Comparison of ENCODE assay signal across 9 cellular contexts in the genomic region with DNA sequence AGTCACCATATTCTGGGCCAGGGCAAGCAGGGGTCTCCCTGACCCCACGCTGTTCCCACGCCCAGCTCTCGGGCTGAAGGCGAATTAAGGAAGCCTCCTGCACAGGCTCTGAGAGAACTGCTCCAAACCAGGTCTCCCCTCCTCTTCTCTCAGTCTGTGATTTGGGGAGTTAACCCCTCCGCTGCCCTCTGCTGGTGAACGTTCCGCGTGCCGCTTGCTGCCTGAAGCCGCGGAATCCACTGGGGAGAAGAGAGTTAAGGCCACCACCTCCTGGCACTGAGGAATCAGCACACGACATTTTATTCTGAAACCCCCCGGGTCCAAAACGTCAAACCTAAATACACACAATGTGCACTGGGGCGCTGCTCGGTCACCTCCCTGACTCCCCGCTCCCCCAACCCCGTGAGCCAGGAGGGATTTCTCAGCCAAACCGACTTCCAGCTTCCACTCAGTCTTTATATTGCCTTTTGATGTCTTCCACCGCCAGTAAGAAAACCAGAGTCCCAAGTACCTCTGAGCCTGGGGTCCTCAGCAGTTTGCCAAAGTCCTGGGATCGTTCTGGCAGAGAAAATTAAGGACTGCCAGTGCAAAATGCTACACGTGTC. TPM values are rescaled to one million over a fixed set of nuclear protein-coding genes. Genes with fewer than 3 reads are reported as not detected.
A peak's percentile ranks its signal among the peaks of the same experiment; 100 is the strongest.
DNase-seq lines count a peak whose midpoint lies in the region; TF ChIP-seq lines count a peak whose summit lies in the region.
"Had no signal": no experiment of that assay in that cellular context is flagged by ENCODE, and none has a peak within 500 bp of the region (broad histone marks: within the 10 kb centered on the region; RNA-seq: fewer than 3 reads in every experiment).

No MANE protein-coding gene starts in this region.

- no peak overlapping the region for H3K9ac ChIP-seq in iPS-15b (ENCODE audit: low read depth, low read length)

- H3K27me3 ChIP-seq in GM06990 (replicated peaks; ENCODE audit: control insufficient read depth, insufficient read depth, low read length) (no peaks in the 10 kb centered on the region), iPS-15b (ENCODE audit: control insufficient read depth, insufficient read depth, low read length) (no peaks in the 10 kb centered on the region), thyroid gland (no peaks in the 10 kb centered on the region)

- TF ChIP-seq POLR2A in thyroid gland (IDR thresholded peaks at IDR 0.05) = no peak

- H3K9me3 ChIP-seq in iPS-15b (ENCODE audit: control insufficient read depth, insufficient read depth, low read length) (no peaks in the 10 kb centered on the region), thyroid gland (no peaks in the 10 kb centered on the region)

- H3K4me1 ChIP-seq in iPS-15b (ENCODE audit: control insufficient read depth, insufficient read depth, low read length) (peaks cover 10% of the 10 kb centered on the region), thyroid gland (no peaks in the 10 kb centered on the region)

- peak; percentile 39 for DNase-seq in GM06990 (ENCODE audit: extremely low read depth, insufficient read length)
- peak; percentile 18 for DNase-seq in LNCaP clone FGC (ENCODE audit: low read depth)
- DNase-seq in amniotic epithelial cell (ENCODE audit: low read depth) = peak; percentile 24
- DNase-seq in stimulated activated CD8-positive, alpha-beta memory T cell treated with anti-CD3 and anti-CD28 coated beads, Interleukin-4, amount 100 ng/mL, for 24 hours (ENCODE audit: low read depth) = peak; percentile 19
- DNase-seq in NCI-H446 treated with DMSO at 0.1 percent for 48 hours (lab: John Stamatoyannopoulos, UW) = no peak
- DNase-seq in hepatic stellate cell (ENCODE audit: low spot score) = no peak
- DNase-seq in thyroid gland = no peak

- TF ChIP-seq CTCF in GM06990 (IDR thresholded peaks at IDR 0.05; ENCODE audit: insufficient read depth, low read length, poor library complexity, severe bottlenecking) (peak; percentile 86), LNCaP clone FGC (IDR thresholded peaks at IDR 0.05; ENCODE audit: control insufficient read depth, extremely low read depth, insufficient read depth) (peak; percentile 77), thyroid gland (IDR thresholded peaks at IDR 0.05) (peak in 1 of 6 experiments; percentile 9)

- intact Hi-C loops in thyroid gland (cut with DNase I) = no loop called here

- 7 to 12% methylated on average over 12 to 21 of the region's 22 CpGs for WGBS in thyroid gland, 2 donors

- no peak overlapping the region for H3K27ac ChIP-seq in thyroid gland

- H3K36me3 ChIP-seq in GM06990 (ENCODE audit: control insufficient read depth, insufficient read depth, low read length) (peaks cover 5% of the 10 kb centered on the region), iPS-15b (ENCODE audit: control insufficient read depth, insufficient read depth, low read length) (no peaks in the 10 kb centered on the region), thyroid gland (no peaks in the 10 kb centered on the region)

- H3K4me3 ChIP-seq in GM06990 (replicated peaks; ENCODE audit: low read depth, low read length) (no peak overlapping the region), LNCaP clone FGC (ENCODE audit: low read depth, low read length) (no peak overlapping the region), iPS-15b (ENCODE audit: low read depth, low read length) (peak overlapping the region; percentile 53), thyroid gland (replicated peaks in 1 of 3) (no peak overlapping the region)

RNA-seq across cellular contexts. Expression of a gene that starts 54.4 kb away (rescaled TPM):
- not detected for total RNA-seq in thyroid gland
- total RNA-seq: skeletal muscle tissue had no signal

Comparison
In these comparisons a context has a peak if more than half of its experiments do, and no peak if none do; other contexts are left out.
1. DNase-seq: peak in GM06990 (single experiment), LNCaP clone FGC (single experiment), amniotic epithelial cell (single experiment) and stimulated activated CD8-positive, alpha-beta memory T cell treated with anti-CD3 and anti-CD28 coated beads, Interleukin-4, amount 100 ng/mL, for 24 hours (single experiment); none in NCI-H446 treated with DMSO at 0.1 percent for 48 hours (single experiment), hepatic stellate cell (single experiment) and thyroid gland (0 of 2).